ENCODE assay signal across 17 cellular contexts in the genomic region with DNA sequence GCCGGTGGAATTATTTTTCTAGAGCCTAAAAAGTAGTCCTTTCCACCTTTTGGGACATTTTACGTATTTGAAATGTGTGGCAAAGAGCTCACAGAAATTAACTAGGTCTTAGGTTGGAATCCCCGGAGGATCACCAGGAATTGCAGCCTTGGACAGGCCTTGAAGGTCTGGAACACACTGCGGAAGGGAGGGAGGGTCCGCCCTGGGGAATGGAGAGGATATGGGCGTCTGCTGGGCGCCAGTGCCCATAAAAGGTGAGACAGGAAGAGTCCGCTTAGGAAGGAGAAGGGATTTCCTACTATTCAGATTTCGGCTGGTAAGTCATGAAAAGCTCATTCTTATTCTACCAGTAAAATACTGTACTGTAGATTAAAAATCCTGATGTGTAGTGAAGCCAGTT.
DNase-seq lines count a peak whose midpoint lies in the region; ATAC-seq and TF ChIP-seq lines count a peak whose summit lies in the region.
"Had no signal": no experiment of that assay in that cellular context is flagged by ENCODE, and none has a peak within 500 bp of the region (broad histone marks: within the 10 kb centered on the region; RNA-seq: fewer than 3 reads in every experiment).

No MANE protein-coding gene starts in this region.

- TF ChIP-seq EP300 in stomach (IDR thresholded peaks at IDR 0.05) = no peak

- H3K36me3 ChIP-seq in ascending aorta (peaks cover 0 to 4% of the 10 kb centered on the region in 2 donors), hepatocyte (replicated peaks; ENCODE audit: insufficient read depth, low read depth) (no peaks in the 10 kb centered on the region), stomach (no peaks in the 10 kb centered on the region)

- H3K4me2 ChIP-seq in hepatocyte = no peak overlapping the region

- H3K4me3 ChIP-seq in ascending aorta (peak overlapping the region in 1 of 2 donors; percentile 46), hepatocyte (no peak overlapping the region), stomach (no peak overlapping the region)
- H3K4me3 ChIP-seq: GM12878, tibial nerve had no signal

- no peaks in the 10 kb centered on the region for H3K79me2 ChIP-seq in hepatocyte

- H3K9me2 ChIP-seq in hepatocyte (replicated peaks; ENCODE audit: insufficient read depth) = no peaks in the 10 kb centered on the region

- 89% methylated on average over 9 of the region's 9 CpGs for WGBS in hepatocyte (ENCODE audit: low lambda C conversion rate, missing lambda C conversion rate)
- 75 to 89% (median 77%) methylated on average over 9 of the region's 9 CpGs for WGBS in stomach, 5 donors

- no peak overlapping the region for H2AFZ ChIP-seq in hepatocyte

- H3K4me1 ChIP-seq in ascending aorta (peaks cover 23 to 58% of the 10 kb centered on the region in 2 donors), hepatocyte (ENCODE audit: insufficient read depth) (peaks cover 18% of the 10 kb centered on the region), stomach (peaks cover 6 to 51% (median 22%) of the 10 kb centered on the region in 4 donors)

- H3K27me3 ChIP-seq in ascending aorta (no peaks in the 10 kb centered on the region), hepatocyte (no peaks in the 10 kb centered on the region), stomach (no peaks in the 10 kb centered on the region)
- H3K27me3 ChIP-seq: tibial nerve had no signal

- peak overlapping the region; percentile 90 to 91 for H3K27ac ChIP-seq in ascending aorta
- H3K27ac ChIP-seq in hepatocyte = peak overlapping the region; percentile 70
- peak overlapping the region in 4 of 5 donors; percentile 58 to 92 (median 74) for H3K27ac ChIP-seq in stomach

- ATAC-seq in GM19025 (IDR thresholded peaks at IDR 0.05; ENCODE audit: low read depth, unreplicated experiment) (peak; percentile 7), HG03135 (IDR thresholded peaks at IDR 0.05; ENCODE audit: unreplicated experiment) (no peak), GM18858 (IDR thresholded peaks at IDR 0.05; ENCODE audit: unreplicated experiment) (no peak), GM18870 (IDR thresholded peaks at IDR 0.05; ENCODE audit: unreplicated experiment) (no peak)
- ATAC-seq: PC-3 had no signal

- H3K9me3 ChIP-seq in ascending aorta = no peaks in the 10 kb centered on the region
- H3K9me3 ChIP-seq in hepatocyte (ENCODE audit: low read depth) = no peaks in the 10 kb centered on the region
- H3K9me3 ChIP-seq in stomach = no peaks in the 10 kb centered on the region
- H3K9me3 ChIP-seq: tibial nerve had no signal

- TF ChIP-seq CTCF in ascending aorta (IDR thresholded peaks at IDR 0.05) (no peak), hepatocyte (IDR thresholded peaks at IDR 0.05; ENCODE audit: poor library complexity) (no peak), stomach (IDR thresholded peaks at IDR 0.05) (no peak)

- intact Hi-C loops in ascending aorta (cut with DNase I) (no loop called here), stomach (cut with DNase I; ENCODE audit: low total_unique reads) (no loop called here)

- no peaks in the 10 kb centered on the region for H4K20me1 ChIP-seq in hepatocyte (ENCODE audit: insufficient read depth, poor library complexity, severe bottlenecking)

- DNase-seq in ascending aorta (ENCODE audit: low spot score in 2 of 2) = no peak
- DNase-seq in hepatocyte (ENCODE audit: low spot score) = no peak
- DNase-seq in stomach = no peak
- DNase-seq in NAMALWA (ENCODE audit: low spot score) = no peak
- DNase-seq: activated naive CD8-positive, alpha-beta T cell treated with anti-CD3 and anti-CD28 coated beads, Interleukin-2, amount 10 ng/mL, durations not matched to agents 7 days and 5 days; AML-193; erythroblast; KG1; mesendoderm; NCI-H1436 treated with DMSO at 0.1 percent for 48 hours; PC-3 had no signal

- TF ChIP-seq POLR2A in stomach (IDR thresholded peaks at IDR 0.05) = no peak
